Comparison of ENCODE assay signal across 1 cellular context in genomic region chr10:86659161-86659691, GRCh38.
TF ChIP-seq lines count a peak whose summit lies in the region.

No MANE protein-coding gene starts in this region.

TF ChIP-seq in HepG2, 621 proteins besides CTCF, POLR2A, EP300 and RAD21:
- no peak for TF ChIP-seq SMC3 (IDR thresholded peaks at IDR 0.05; ENCODE audit: low read length)
- no peak for TF ChIP-seq SIN3B (IDR thresholded peaks at IDR 0.05; ENCODE audit: low read length)
- TF ChIP-seq ZNF569 (CRISPR knock-in tag; IDR thresholded peaks at IDR 0.05; ENCODE audit: borderline replicate concordance), result no peak
- no peak for TF ChIP-seq ZSCAN12 (CRISPR knock-in tag; IDR thresholded peaks at IDR 0.05)
- TF ChIP-seq AFF4 (CRISPR knock-in tag; IDR thresholded peaks at IDR 0.05), result no peak
- TF ChIP-seq PRPF4 (IDR thresholded peaks at IDR 0.05; ENCODE audit: low read depth, low read length, poor library complexity, severe bottlenecking), result no peak
- no peak for TF ChIP-seq ZNF280D (CRISPR knock-in tag; IDR thresholded peaks at IDR 0.05)
- TF ChIP-seq ZBTB33 (CRISPR knock-in tag; IDR thresholded peaks at IDR 0.05), result no peak
- TF ChIP-seq ZNF414 (CRISPR knock-in tag; IDR thresholded peaks at IDR 0.05), result no peak
- no peak for TF ChIP-seq ZNF18 (CRISPR knock-in tag; IDR thresholded peaks at IDR 0.05; ENCODE audit: insufficient replicate concordance)
- TF ChIP-seq GMEB1 (CRISPR knock-in tag; IDR thresholded peaks at IDR 0.05; ENCODE audit: borderline replicate concordance), result no peak
- no peak for TF ChIP-seq RARA (CRISPR knock-in tag; IDR thresholded peaks at IDR 0.05)
- TF ChIP-seq MBNL3 (CRISPR knock-in tag; conservative IDR thresholded peaks at IDR 0.05), result no peak
- TF ChIP-seq RBM39 (IDR thresholded peaks at IDR 0.05; ENCODE audit: low read depth, low read length, poor library complexity, severe bottlenecking), result no peak
- no peak for TF ChIP-seq ZNF180 (CRISPR knock-in tag; IDR thresholded peaks at IDR 0.05; ENCODE audit: borderline replicate concordance, low read depth)
